Comparison of ENCODE assay signal across 8 cellular contexts in genomic region chr7:114084381-114085312, GRCh38.
DNase-seq lines count a peak whose midpoint lies in the region; ATAC-seq and TF ChIP-seq lines count a peak whose summit lies in the region.

No MANE protein-coding gene starts in this region.

- peak overlapping the region; percentile 81 for H3K27ac Mint-ChIP-seq in activated naive CD4-positive, alpha-beta T cell treated with anti-CD3 and anti-CD28 coated beads, Interleukin-2, amount 10 ng/mL, durations not matched to agents 7 days and 5 days
- H3K27ac Mint-ChIP-seq in activated naive CD4-positive, alpha-beta T cell treated with anti-CD3 and anti-CD28 coated beads, Interleukin-2, amount 50 U/mL, for 24 hours, result no peak overlapping the region

- no peaks in the 10 kb centered on the region for H3K9me3 Mint-ChIP-seq in activated naive CD4-positive, alpha-beta T cell treated with anti-CD3 and anti-CD28 coated beads, Interleukin-2, amount 10 ng/mL, durations not matched to agents 7 days and 5 days
- no peaks in the 10 kb centered on the region for H3K9me3 Mint-ChIP-seq in activated naive CD4-positive, alpha-beta T cell treated with anti-CD3 and anti-CD28 coated beads, Interleukin-2, amount 50 U/mL, for 24 hours

- WGBS in psoas muscle, 3 donors, result 0 to 1% (median 1%) methylated on average over 44 to 67 of the region's 67 CpGs

- H3K27ac ChIP-seq in left ventricle myocardium inferior (replicated peaks) (peak overlapping the region; percentile 84), psoas muscle (peak overlapping the region; percentile 93)

- ATAC-seq in psoas muscle (peak; percentile 17 to 29 (median 22)), GM19452 (IDR thresholded peaks at IDR 0.05; ENCODE audit: unreplicated experiment) (no peak)

- no peaks in the 10 kb centered on the region for H3K36me3 ChIP-seq in MG63
- no peaks in the 10 kb centered on the region for H3K36me3 ChIP-seq in left ventricle myocardium inferior
- H3K36me3 ChIP-seq in psoas muscle (ENCODE audit: insufficient read depth in 1 of 2, low read depth in 1 of 2), result no peaks in the 10 kb centered on the region

- peaks cover 41% of the 10 kb centered on the region for H3K4me1 Mint-ChIP-seq in activated naive CD4-positive, alpha-beta T cell treated with anti-CD3 and anti-CD28 coated beads, Interleukin-2, amount 10 ng/mL, durations not matched to agents 7 days and 5 days
- H3K4me1 Mint-ChIP-seq in activated naive CD4-positive, alpha-beta T cell treated with anti-CD3 and anti-CD28 coated beads, Interleukin-2, amount 50 U/mL, for 24 hours, result peaks cover 36% of the 10 kb centered on the region

- peaks cover 4% of the 10 kb centered on the region for H3K36me3 Mint-ChIP-seq in activated naive CD4-positive, alpha-beta T cell treated with anti-CD3 and anti-CD28 coated beads, Interleukin-2, amount 10 ng/mL, durations not matched to agents 7 days and 5 days
- no peaks in the 10 kb centered on the region for H3K36me3 Mint-ChIP-seq in activated naive CD4-positive, alpha-beta T cell treated with anti-CD3 and anti-CD28 coated beads, Interleukin-2, amount 50 U/mL, for 24 hours

- H3K4me3 Mint-ChIP-seq in activated naive CD4-positive, alpha-beta T cell treated with anti-CD3 and anti-CD28 coated beads, Interleukin-2, amount 10 ng/mL, durations not matched to agents 7 days and 5 days, result peak overlapping the region; percentile 81
- peak overlapping the region; percentile 70 for H3K4me3 Mint-ChIP-seq in activated naive CD4-positive, alpha-beta T cell treated with anti-CD3 and anti-CD28 coated beads, Interleukin-2, amount 50 U/mL, for 24 hours

- H3K27me3 ChIP-seq in MG63 (peaks cover 34% of the 10 kb centered on the region), left ventricle myocardium inferior (ENCODE audit: low read depth) (peaks cover 98% of the 10 kb centered on the region), psoas muscle (ENCODE audit: insufficient read depth in 3 of 3, low read length in 2 of 3) (no peaks in the 10 kb centered on the region)

- TF ChIP-seq CTCF in left ventricle myocardium inferior (IDR thresholded peaks at IDR 0.05; ENCODE audit: borderline replicate concordance) (no peak), psoas muscle (IDR thresholded peaks at IDR 0.05) (no peak)

- H3K4me1 ChIP-seq in left ventricle myocardium inferior (peaks cover 48% of the 10 kb centered on the region), psoas muscle (no peaks in the 10 kb centered on the region)

- intact Hi-C loops in left ventricle myocardium inferior (cut with micrococcal nuclease), result no loop called here
- intact Hi-C loops in psoas muscle (cut with DNase I), result loop anchor here (5.0 to 10.0 kb wide), 5 partner anchors 167 to 580 kb away; partner anchors contain the start of gene PPP1R3A (in 2 of the 2)

- CTCF ChIA-PET in activated naive CD4-positive, alpha-beta T cell treated with anti-CD3 and anti-CD28 coated beads, Interleukin-2, amount 10 ng/mL, durations not matched to agents 7 days and 5 days (lab: Charles Lee), result no interaction called here

- no peaks in the 10 kb centered on the region for H3K9me3 ChIP-seq in MG63
- H3K9me3 ChIP-seq in left ventricle myocardium inferior (replicated peaks), result no peaks in the 10 kb centered on the region
- no peaks in the 10 kb centered on the region for H3K9me3 ChIP-seq in psoas muscle

- H3K4me3 ChIP-seq in MG63 (peak overlapping the region; percentile 46), left ventricle myocardium inferior (peak overlapping the region; percentile 74), psoas muscle (peak overlapping the region; percentile 85)

- peak; percentile 21 for DNase-seq in activated naive CD4-positive, alpha-beta T cell treated with anti-CD3 and anti-CD28 coated beads, Interleukin-2, amount 10 ng/mL, durations not matched to agents 7 days and 5 days
- DNase-seq in activated naive CD4-positive, alpha-beta T cell (lab: John Stamatoyannopoulos, UW), result no peak
- DNase-seq in MG63, result no peak
- peak; percentile 39 for DNase-seq in left ventricle myocardium inferior
- DNase-seq in psoas muscle, result peak; percentile 39 to 78
- no peak for DNase-seq in stimulated activated CD4-positive, alpha-beta T cell treated with anti-CD3 and anti-CD28 coated beads, Interleukin-4, amount 100 ng/mL, for 24 hours

- peaks cover 80% of the 10 kb centered on the region for H3K27me3 Mint-ChIP-seq in activated naive CD4-positive, alpha-beta T cell treated with anti-CD3 and anti-CD28 coated beads, Interleukin-2, amount 10 ng/mL, durations not matched to agents 7 days and 5 days
- peaks cover 53% of the 10 kb centered on the region for H3K27me3 Mint-ChIP-seq in activated naive CD4-positive, alpha-beta T cell treated with anti-CD3 and anti-CD28 coated beads, Interleukin-2, amount 50 U/mL, for 24 hours

Comparison
In these comparisons a context has a peak if more than half of its experiments do, and no peak if none do; other contexts are left out.
1. DNase-seq: peak in activated naive CD4-positive, alpha-beta T cell treated with anti-CD3 and anti-CD28 coated beads, Interleukin-2, amount 10 ng/mL, durations not matched to agents 7 days and 5 days (single experiment), left ventricle myocardium inferior (single experiment) and psoas muscle (2 of 2); none in activated naive CD4-positive, alpha-beta T cell (0 of 4), MG63 (single experiment) and stimulated activated CD4-positive, alpha-beta T cell treated with anti-CD3 and anti-CD28 coated beads, Interleukin-4, amount 100 ng/mL, for 24 hours (single experiment).
2. Peak in every context shown above with its lines, with median percentiles within 50 percentile points of each other: H3K4me3 ChIP-seq.